Comparison of ENCODE assay signal across 24 cellular contexts in the genomic region with DNA sequence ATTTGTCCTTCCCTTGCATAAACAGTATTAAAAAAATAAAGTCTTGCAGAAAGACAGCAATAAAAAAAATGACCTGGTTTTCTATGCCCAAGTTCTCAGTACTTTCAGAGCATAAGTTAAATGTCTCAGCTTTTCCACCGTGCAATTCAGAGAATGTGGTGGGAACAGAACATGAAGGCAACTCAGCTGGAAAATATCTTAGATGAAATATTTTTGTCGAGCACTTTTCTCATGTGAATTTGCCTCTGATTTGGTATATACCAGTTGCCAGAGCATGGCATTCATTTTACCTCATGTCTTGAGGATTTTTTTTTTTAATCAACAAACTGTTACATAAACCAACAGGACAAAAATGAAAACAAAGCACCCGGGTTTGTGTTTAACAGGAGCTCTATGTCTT.
"Had no signal": no experiment of that assay in that cellular context is flagged by ENCODE, and none has a peak within 500 bp of the region (broad histone marks: within the 10 kb centered on the region; RNA-seq: fewer than 3 reads in every experiment).

No MANE protein-coding gene starts in this region.

- ATAC-seq: activated CD4-positive, alpha-beta T cell treated with anti-CD3 and anti-CD28 coated beads for 36 hours; body of pancreas; esophagus mucosa; mucosa of descending colon; right cardiac atrium had no signal

- H3K27me3 Mint-ChIP-seq: activated naive CD8-positive, alpha-beta T cell treated with anti-CD3 and anti-CD28 coated beads, Interleukin-2, amount 10 ng/mL, durations not matched to agents 7 days and 5 days; dendritic cell treated with granulocyte-macrophage colony-stimulating factor and Interleukin-4, amounts not matched to agents 40 ng/mL and 50 ng/mL, for 4 days had no signal

- H3K4me3 ChIP-seq: body of pancreas, cardiac muscle cell, left ventricle myocardium inferior, mucosa of descending colon, uterus had no signal

- H3K4me1 ChIP-seq: body of pancreas, left ventricle myocardium inferior had no signal

- H3K36me3 Mint-ChIP-seq: activated naive CD8-positive, alpha-beta T cell treated with anti-CD3 and anti-CD28 coated beads, Interleukin-2, amount 10 ng/mL, durations not matched to agents 7 days and 5 days; type B pancreatic cell had no signal

- H3K9me3 Mint-ChIP-seq: activated naive CD8-positive, alpha-beta T cell treated with anti-CD3 and anti-CD28 coated beads, Interleukin-2, amount 10 ng/mL, durations not matched to agents 7 days and 5 days; dendritic cell treated with granulocyte-macrophage colony-stimulating factor and Interleukin-4, amounts not matched to agents 40 ng/mL and 50 ng/mL, for 4 days; endodermal cell; T-helper 2 cell treated with Interferon-gamma antibody and Interleukin-4, amounts not matched to agents 5 μg/mL and 100 μg/mL, for 36 hours; type B pancreatic cell had no signal

- H3K27me3 ChIP-seq: body of pancreas, cardiac muscle cell, uterus had no signal

- H3K27ac Mint-ChIP-seq: activated CD4-positive, alpha-beta T cell treated with anti-CD3 and anti-CD28 coated beads for 36 hours; activated naive CD8-positive, alpha-beta T cell treated with anti-CD3 and anti-CD28 coated beads, Interleukin-2, amount 10 ng/mL, durations not matched to agents 7 days and 5 days; dendritic cell treated with granulocyte-macrophage colony-stimulating factor and Interleukin-4, amounts not matched to agents 40 ng/mL and 50 ng/mL, for 4 days; endodermal cell; T-helper 2 cell treated with Interferon-gamma antibody and Interleukin-4, amounts not matched to agents 5 μg/mL and 100 μg/mL, for 36 hours; type B pancreatic cell had no signal

- H3K4me1 Mint-ChIP-seq: activated CD4-positive, alpha-beta T cell treated with anti-CD3 and anti-CD28 coated beads for 36 hours; activated naive CD8-positive, alpha-beta T cell treated with anti-CD3 and anti-CD28 coated beads, Interleukin-2, amount 10 ng/mL, durations not matched to agents 7 days and 5 days had no signal

- H3K9me3 ChIP-seq: body of pancreas, left ventricle myocardium inferior, mucosa of descending colon, uterus had no signal

- H3K36me3 ChIP-seq: cardiac muscle cell, left ventricle myocardium inferior, uterus had no signal

- DNase-seq: activated CD4-positive, alpha-beta T cell treated with anti-CD3 and anti-CD28 coated beads for 36 hours; activated CD4-positive, alpha-beta T cell treated with anti-CD3 and anti-CD28 coated beads, Interleukin-2, amount 50 U/mL, for 4 hours; activated CD4-positive, CD25-positive, alpha-beta regulatory T cell; activated effector memory CD4-positive, alpha-beta T cell treated with Interleukin-2 at 50 U/mL for 16 hours; activated naive CD4-positive, alpha-beta T cell treated with Interleukin-2 at 50 U/mL for 16 hours; activated naive CD8-positive, alpha-beta T cell treated with anti-CD3 and anti-CD28 coated beads, Interleukin-2, amount 10 ng/mL, durations not matched to agents 7 days and 5 days; amniotic stem cell; body of pancreas; cerebellar nuclear complex; endodermal cell; islet precursor cell; left ventricle myocardium inferior; mucosa of descending colon; nucleus accumbens; right cardiac atrium; stimulated activated CD4-positive, alpha-beta T cell treated with anti-CD3 and anti-CD28 coated beads, Interleukin-2, amount 100 ng/mL, for 48 hours; stimulated activated naive CD4-positive, alpha-beta T cell treated with Interleukin-2 at 50 U/mL for 16 hours; T-helper 1 cell; uterus had no signal

- H3K27ac ChIP-seq: body of pancreas, cardiac muscle cell, left ventricle myocardium inferior had no signal

- H3K4me3 Mint-ChIP-seq: activated CD4-positive, alpha-beta T cell treated with anti-CD3 and anti-CD28 coated beads for 36 hours; activated naive CD8-positive, alpha-beta T cell treated with anti-CD3 and anti-CD28 coated beads, Interleukin-2, amount 10 ng/mL, durations not matched to agents 7 days and 5 days; dendritic cell treated with granulocyte-macrophage colony-stimulating factor and Interleukin-4, amounts not matched to agents 40 ng/mL and 50 ng/mL, for 4 days; endodermal cell; T-helper 2 cell treated with Interferon-gamma antibody and Interleukin-4, amounts not matched to agents 5 μg/mL and 100 μg/mL, for 36 hours; type B pancreatic cell had no signal
